In genomic region chr4:40702137-40702799, GRCh38 we compare ENCODE assay signal across 23 cellular contexts. TPM values are rescaled to one million over a fixed set of nuclear protein-coding genes. Genes with fewer than 3 reads are reported as not detected.
DNase-seq lines count a peak whose midpoint lies in the region; ATAC-seq and TF ChIP-seq lines count a peak whose summit lies in the region.
"Had no signal": no experiment of that assay in that cellular context is flagged by ENCODE, and none has a peak within 500 bp of the region (broad histone marks: within the 10 kb centered on the region; RNA-seq: fewer than 3 reads in every experiment).

No MANE protein-coding gene starts in this region.

- no peaks in the 10 kb centered on the region for H3K9me3 ChIP-seq in CD4-positive, alpha-beta memory T cell (ENCODE audit: control insufficient read depth in 1 of 2, low read length in 2 of 2)
- no peaks in the 10 kb centered on the region for H3K9me3 ChIP-seq in T-helper 17 cell (ENCODE audit: control insufficient read depth, low read length, poor library complexity, severe bottlenecking)
- H3K9me3 ChIP-seq in body of pancreas = no peaks in the 10 kb centered on the region
- H3K9me3 ChIP-seq: pancreas, sigmoid colon, transverse colon had no signal

- H3K4me1 ChIP-seq in CD4-positive, alpha-beta memory T cell (ENCODE audit: insufficient read depth, low read length) = peaks cover 5% of the 10 kb centered on the region
- H3K4me1 ChIP-seq in body of pancreas = peaks cover 13% of the 10 kb centered on the region
- H3K4me1 ChIP-seq: pancreas, sigmoid colon, transverse colon had no signal

- intact Hi-C loops in CD4-positive, alpha-beta memory T cell (cut with micrococcal nuclease) = no loop called here
- intact Hi-C loops in body of pancreas (cut with DNase I) = no loop called here

- TF ChIP-seq CTCF in C4-2B (conservative IDR thresholded peaks at IDR 0.05) (no peak), body of pancreas (IDR thresholded peaks at IDR 0.05) (no peak)

- POLR2A ChIA-PET in CD4-positive, alpha-beta memory T cell (lab: Charles Lee; ENCODE audit: partially characterized antibody) = no interaction called here

- H3K27ac Mint-ChIP-seq in CD4-positive, alpha-beta memory T cell = peak overlapping the region in 3 of 7 donors; percentile 10 to 77 (median 42)
- peak overlapping the region; percentile 66 for H3K27ac Mint-ChIP-seq in T-helper 17 cell

- peaks cover 8 to 13% (median 10%) of the 10 kb centered on the region in 4 donors for H3K4me1 Mint-ChIP-seq in CD4-positive, alpha-beta memory T cell
- peaks cover 7% of the 10 kb centered on the region for H3K4me1 Mint-ChIP-seq in T-helper 17 cell
- H3K4me1 Mint-ChIP-seq: naive B cell had no signal

- CTCF ChIA-PET in CD4-positive, alpha-beta memory T cell (lab: Charles Lee; ENCODE audit: partially characterized antibody) = no interaction called here

- 24% methylated on average over 5 of the region's 5 CpGs for WGBS in body of pancreas, 2 donors

- no peaks in the 10 kb centered on the region for H3K36me3 ChIP-seq in CD4-positive, alpha-beta memory T cell (ENCODE audit: insufficient read depth, low read length)
- H3K36me3 ChIP-seq in body of pancreas (replicated peaks in 1 of 2; ENCODE audit: insufficient read depth in 1 of 2, low read depth in 2 of 2) = no peaks in the 10 kb centered on the region
- H3K36me3 ChIP-seq: brain microvascular endothelial cell, pancreas, sigmoid colon, transverse colon had no signal

- no peaks in the 10 kb centered on the region for H3K27me3 ChIP-seq in CD4-positive, alpha-beta memory T cell (ENCODE audit: insufficient read depth, low read length)
- H3K27me3 ChIP-seq in body of pancreas = no peaks in the 10 kb centered on the region
- H3K27me3 ChIP-seq: brain microvascular endothelial cell, pancreas, sigmoid colon, transverse colon had no signal

- no peaks in the 10 kb centered on the region for H3K36me3 Mint-ChIP-seq in CD4-positive, alpha-beta memory T cell
- H3K36me3 Mint-ChIP-seq in T-helper 17 cell (ENCODE audit: low read depth) = no peaks in the 10 kb centered on the region
- H3K36me3 Mint-ChIP-seq: naive B cell had no signal

- H3K4me3 ChIP-seq in CD4-positive, alpha-beta memory T cell (ENCODE audit: low read length in 2 of 2) = no peak overlapping the region
- no peak overlapping the region for H3K4me3 ChIP-seq in body of pancreas
- H3K4me3 ChIP-seq: pancreas, sigmoid colon, transverse colon had no signal

- H3K9me3 Mint-ChIP-seq in CD4-positive, alpha-beta memory T cell = no peaks in the 10 kb centered on the region
- H3K9me3 Mint-ChIP-seq: naive B cell had no signal

- peak in 3 of 5 donors; percentile 3 to 35 (median 6) for DNase-seq in CD4-positive, alpha-beta memory T cell
- DNase-seq in T-helper 17 cell (no peak), body of pancreas (no peak)
- no peak for DNase-seq in stimulated activated CD4-positive, alpha-beta T cell treated with anti-CD3 and anti-CD28 coated beads, Interleukin-1b, Interleukin-23, amount 100 ng/mL, for 48 hours
- DNase-seq: brain microvascular endothelial cell; foreskin fibroblast; H7; hippocampal formation; Kasumi-1; naive B cell; NCI-H1417; NCI-H2171; NCI-H774; pancreas; SIG-M5; sigmoid colon; stimulated activated naive CD4-positive, alpha-beta T cell; transverse colon had no signal

- H3K27me3 Mint-ChIP-seq in CD4-positive, alpha-beta memory T cell = peaks cover 0 to 2% of the 10 kb centered on the region in 2 donors
- H3K27me3 Mint-ChIP-seq in T-helper 17 cell = no peaks in the 10 kb centered on the region
- H3K27me3 Mint-ChIP-seq: naive B cell had no signal

- peak overlapping the region in 1 of 8 donors; percentile 45 for H3K4me3 Mint-ChIP-seq in CD4-positive, alpha-beta memory T cell
- H3K4me3 Mint-ChIP-seq in T-helper 17 cell = no peak overlapping the region
- H3K4me3 Mint-ChIP-seq: naive B cell had no signal

- TF ChIP-seq POLR2A in body of pancreas (IDR thresholded peaks at IDR 0.05) = no peak

- peak overlapping the region; percentile 20; the same call in 1 of the 2 replicates for H3K27ac ChIP-seq in C4-2B
- H3K27ac ChIP-seq in CD4-positive, alpha-beta memory T cell (ENCODE audit: low read depth, low read length) = no peak overlapping the region
- peak overlapping the region in 3 of 4 donors; percentile 2 to 33 (median 29) for H3K27ac ChIP-seq in body of pancreas
- H3K27ac ChIP-seq: brain microvascular endothelial cell, pancreas, sigmoid colon, transverse colon had no signal

- ATAC-seq in T-helper 17 cell (peak; percentile 23), body of pancreas (no peak), GM21528 (IDR thresholded peaks at IDR 0.05; ENCODE audit: low FRiP score, unreplicated experiment) (no peak), HG03045 (IDR thresholded peaks at IDR 0.05; ENCODE audit: unreplicated experiment) (no peak)
- ATAC-seq: PC-3 had no signal

RNA-seq across cellular contexts. Expression of gene NSUN7, which starts 47.5 kb away (rescaled TPM):
- total RNA-seq in CD4-positive, alpha-beta memory T cell = not detected
- not detected for polyA plus RNA-seq in CD4-positive, alpha-beta memory T cell
- total RNA-seq in T-helper 17 cell (1 to 10 TPM in 1 of 2 donors, not detected in 1; 1.2 TPM), body of pancreas (10 to 100 TPM; 14.3 to 35.3 TPM)
- total RNA-seq: lung microvascular endothelial cell had no signal

Comparison
In these comparisons a context has a peak if more than half of its experiments do, and no peak if none do; other contexts are left out.
1. DNase-seq: peak in CD4-positive, alpha-beta memory T cell (3 of 5); none in T-helper 17 cell (0 of 3), body of pancreas (0 of 4) and stimulated activated CD4-positive, alpha-beta T cell treated with anti-CD3 and anti-CD28 coated beads, Interleukin-1b, Interleukin-23, amount 100 ng/mL, for 48 hours (single experiment).
2. RNA of gene NSUN7, which starts 47.5 kb away (total RNA-seq): 14.3 to 35.3 TPM in body of pancreas; 1.2 TPM in T-helper 17 cell and not detected in CD4-positive, alpha-beta memory T cell; every median in the first group is over 4 times any median in the second.